24 cellular contexts compared by ENCODE assay signal in genomic region chr15:101088311-101088710, GRCh38.
DNase-seq lines count a peak whose midpoint lies in the region; ATAC-seq, FAIRE-seq and TF ChIP-seq lines count a peak whose summit lies in the region.
"Had no signal": no experiment of that assay in that cellular context is flagged by ENCODE, and none has a peak within 500 bp of the region (broad histone marks: within the 10 kb centered on the region; RNA-seq: fewer than 3 reads in every experiment).

No MANE protein-coding gene starts in this region.

- H3K79me2 ChIP-seq in HepG2 (ENCODE audit: insufficient read depth, low read length) (peaks cover 20% of the 10 kb centered on the region), GM23338 (replicated peaks; ENCODE audit: insufficient read depth) (no peaks in the 10 kb centered on the region), PC-3 (ENCODE audit: low read length) (no peaks in the 10 kb centered on the region), osteoblast (ENCODE audit: insufficient read depth, low read length) (no peaks in the 10 kb centered on the region)

- H3K9me3 ChIP-seq in HepG2 (ENCODE audit: low read length) (no peaks in the 10 kb centered on the region), right lobe of liver (no peaks in the 10 kb centered on the region), PC-3 (ENCODE audit: low read length) (no peaks in the 10 kb centered on the region), osteoblast (ENCODE audit: low read depth, low read length) (no peaks in the 10 kb centered on the region), gastroesophageal sphincter (no peaks in the 10 kb centered on the region)
- H3K9me3 ChIP-seq: BE2C, body of pancreas, MG63, prostate gland, transverse colon had no signal

- TF ChIP-seq POLR2A in HepG2 (IDR thresholded peaks at IDR 0.05; ENCODE audit: insufficient read depth in 1 of 2, low read depth in 2 of 2, low read length in 2 of 2) (no peak), right lobe of liver (IDR thresholded peaks at IDR 0.05) (no peak), GM12891 (IDR thresholded peaks at IDR 0.05; ENCODE audit: low read depth, low read length) (no peak), gastroesophageal sphincter (IDR thresholded peaks at IDR 0.05) (no peak)

- H3K4me3 ChIP-seq in HepG2 (replicated peaks in 1 of 3; ENCODE audit: insufficient read depth in 1 of 3, low read depth in 2 of 3, low read length in 3 of 3): peak overlapping the region; percentile 66 to 81 (median 78)
- H3K4me3 ChIP-seq in right lobe of liver: no peak overlapping the region
- H3K4me3 ChIP-seq in GM23338: no peak overlapping the region
- H3K4me3 ChIP-seq in PC-3 (ENCODE audit: low read length): no peak overlapping the region; the same call in 1 of the 2 replicates
- H3K4me3 ChIP-seq in osteoblast (ENCODE audit: insufficient read depth, low read length): no peak overlapping the region
- no peak overlapping the region for H3K4me3 ChIP-seq in gastroesophageal sphincter
- H3K4me3 ChIP-seq: body of pancreas, K562, MG63 had no signal

- H3K9ac ChIP-seq in HepG2 (ENCODE audit: insufficient read depth, low read depth, low read length): peak overlapping the region; percentile 77
- no peak overlapping the region for H3K9ac ChIP-seq in PC-3 (ENCODE audit: low read length)

- no peak for DNase-seq in HepG2 (ENCODE audit: low spot score)
- DNase-seq in right lobe of liver: no peak
- DNase-seq in GM23338 (ENCODE audit: low spot score): no peak
- DNase-seq in PC-3: no peak
- DNase-seq in osteoblast (ENCODE audit: insufficient read length, low spot score, missing footprints): peak; percentile 45
- DNase-seq in GM12891 (ENCODE audit: insufficient read length, low spot score): no peak
- DNase-seq in nephron progenitor cell: no peak
- DNase-seq: DMS153, NCI-H524 treated with DMSO at 0.1 percent for 48 hours had no signal

- no peaks in the 10 kb centered on the region for H3K36me3 Mint-ChIP-seq in GM23338 (ENCODE audit: low read depth)
- no peaks in the 10 kb centered on the region for H3K36me3 Mint-ChIP-seq in nephron progenitor cell (ENCODE audit: low read depth)
- H3K36me3 Mint-ChIP-seq: mesothelial cell of epicardium, T-cell had no signal

- CTCF ChIA-PET in HepG2 (lab: Yijun Ruan, JAX; ENCODE audit: low intra/inter-chr PET ratio, low total read pairs) (interaction anchor here (1.6 to 5.4 kb wide), 2 partner anchors 73 to 169 kb away, joined by 6 to 37 read pairs; no protein-coding TSS in a partner anchor), PC-3 (lab: Charles Lee) (no interaction called here)

- POLR2A ChIA-PET in HepG2 (lab: Yijun Ruan, JAX) (no interaction called here), PC-3 (lab: Charles Lee; ENCODE audit: unreplicated experiment) (no interaction called here)

- in situ Hi-C loops in HepG2 (cut with HindIII; ENCODE audit: extremely low pct_ligation_motif_present, low pct_unique_long_range_greater_than_20kb): loop anchor here (10.0 kb wide), 1 partner anchor 166 kb away; the partner anchor contains the start of gene CHSY1

- H3K4me2 ChIP-seq in HepG2 (ENCODE audit: low read depth, low read length) (peak overlapping the region; percentile 86), GM23338 (no peak overlapping the region), PC-3 (ENCODE audit: low read length) (peak overlapping the region; percentile 74; the same call in 1 of the 2 replicates), osteoblast (ENCODE audit: insufficient read depth, low read length) (no peak overlapping the region)

- 68% methylated on average over 5 of the region's 6 CpGs for WGBS in HepG2 (ENCODE audit: low lambda C conversion rate)
- WGBS in right lobe of liver (ENCODE audit: insufficient coverage, low coverage, low lambda C conversion rate, missing lambda C conversion rate): no CpG with 5 or more reads among the region's 6 CpGs
- 75 to 86% methylated on average over 2 to 3 of the region's 6 CpGs for WGBS in gastroesophageal sphincter (ENCODE audit: low coverage in 1 of 2), 2 donors

- 0 out of 2 replicates have a peak, but pooled peaks cover 1% of the 10 kb centered on the region for H3K9me2 ChIP-seq in GM23338 (ENCODE audit: insufficient read depth)
- no peaks in the 10 kb centered on the region for H3K9me2 ChIP-seq in PC-3 (replicated peaks; ENCODE audit: low read length)

- 0 out of 3 replicates have a peak, but pooled peaks have one; percentile 1 for ATAC-seq in HepG2
- no peak for ATAC-seq in right lobe of liver
- ATAC-seq in GM23338: peak; percentile 16
- ATAC-seq in PC-3: no peak
- no peak for ATAC-seq in gastroesophageal sphincter

- H4K20me1 ChIP-seq in HepG2 (ENCODE audit: insufficient read depth, low read length) (no peaks in the 10 kb centered on the region), GM23338 (replicated peaks; ENCODE audit: insufficient read depth) (no peaks in the 10 kb centered on the region), PC-3 (ENCODE audit: low read length) (no peaks in the 10 kb centered on the region), osteoblast (ENCODE audit: insufficient read depth, low read length) (no peaks in the 10 kb centered on the region)

- FAIRE-seq in HepG2 (lab: Jason Lieb, UNC) (no peak), GM12891 (lab: Jason Lieb, UNC) (no peak)
- FAIRE-seq: K562, keratinocyte had no signal

- no peaks in the 10 kb centered on the region for H3K36me3 ChIP-seq in HepG2 (replicated peaks in 1 of 2; ENCODE audit: control insufficient read depth in 1 of 2, insufficient read depth in 2 of 2, low read length in 2 of 2)
- H3K36me3 ChIP-seq in right lobe of liver: no peaks in the 10 kb centered on the region
- no peaks in the 10 kb centered on the region for H3K36me3 ChIP-seq in GM23338 (ENCODE audit: insufficient read depth)
- no peaks in the 10 kb centered on the region for H3K36me3 ChIP-seq in PC-3 (ENCODE audit: low read depth, low read length)
- no peaks in the 10 kb centered on the region for H3K36me3 ChIP-seq in osteoblast (ENCODE audit: insufficient read depth, low read length)
- H3K36me3 ChIP-seq in gastroesophageal sphincter: no peaks in the 10 kb centered on the region
- H3K36me3 ChIP-seq: BE2C, heart right ventricle, MG63, prostate gland, transverse colon had no signal

- BruUV-seq in HepG2 (replicated peaks; lab: Mats Ljungman, UMichigan) (no TSS peak), PC-3 (replicated peaks; lab: Mats Ljungman, UMichigan) (no TSS peak)

- H3K4me1 ChIP-seq in HepG2 (ENCODE audit: insufficient read depth, low read length): peaks cover 62% of the 10 kb centered on the region
- H3K4me1 ChIP-seq in right lobe of liver: no peaks in the 10 kb centered on the region
- H3K4me1 ChIP-seq in GM23338 (ENCODE audit: insufficient read depth): no peaks in the 10 kb centered on the region
- H3K4me1 ChIP-seq in PC-3 (ENCODE audit: insufficient read depth, low read length): no peaks in the 10 kb centered on the region
- H3K4me1 ChIP-seq in osteoblast (ENCODE audit: insufficient read depth, low read length): peaks cover 27% of the 10 kb centered on the region
- H3K4me1 ChIP-seq in gastroesophageal sphincter: peaks cover 0 to 45% (median 7%) of the 10 kb centered on the region in 3 donors
- H3K4me1 ChIP-seq: BE2C, prostate gland had no signal

- H3F3A ChIP-seq in GM23338 (replicated peaks; ENCODE audit: low read depth) (no peaks in the 10 kb centered on the region), PC-3 (ENCODE audit: low read length, unreplicated experiment) (no peaks in the 10 kb centered on the region)

- H3K27me3 ChIP-seq in HepG2 (ENCODE audit: control insufficient read depth in 1 of 2, insufficient read depth in 2 of 2, low read length in 2 of 2): no peaks in the 10 kb centered on the region
- H3K27me3 ChIP-seq in right lobe of liver: no peaks in the 10 kb centered on the region
- H3K27me3 ChIP-seq in GM23338 (ENCODE audit: insufficient read depth): no peaks in the 10 kb centered on the region
- no peaks in the 10 kb centered on the region for H3K27me3 ChIP-seq in PC-3 (ENCODE audit: low read length)
- no peaks in the 10 kb centered on the region for H3K27me3 ChIP-seq in osteoblast (ENCODE audit: insufficient read depth, low read length)
- H3K27me3 ChIP-seq in gastroesophageal sphincter: no peaks in the 10 kb centered on the region
- H3K27me3 ChIP-seq: BE2C, body of pancreas, heart right ventricle, MG63, transverse colon had no signal

- no peak overlapping the region for H3K4me3 Mint-ChIP-seq in GM23338
- no peak overlapping the region for H3K4me3 Mint-ChIP-seq in nephron progenitor cell
- H3K4me3 Mint-ChIP-seq: activated B cell treated with CpG ODN at 0.5 μM for 24 hours; activated CD4-positive, alpha-beta T cell treated with anti-CD3 and anti-CD28 coated beads, Interleukin-2, amount 10 ng/mL, durations not matched to agents 7 days and 5 days; activated T-cell treated with anti-CD3 and anti-CD28 coated beads, Interleukin-2, amount 50 U/mL, for 24 hours; central memory CD8-positive, alpha-beta T cell; T-cell had no signal

- TF ChIP-seq CTCF in HepG2 (CRISPR knock-in tag; IDR thresholded peaks at IDR 0.05): no peak
- TF ChIP-seq CTCF in right lobe of liver (IDR thresholded peaks at IDR 0.05): no peak
- TF ChIP-seq CTCF in GM23338 (conservative IDR thresholded peaks at IDR 0.05; ENCODE audit: low read depth in 2 of 2): no peak
- TF ChIP-seq CTCF in PC-3 (conservative IDR thresholded peaks at IDR 0.05; ENCODE audit: low read depth, low read length): no peak
- no peak for TF ChIP-seq CTCF in osteoblast (IDR thresholded peaks at IDR 0.05; ENCODE audit: extremely low read depth, low read depth, low read length)
- no peak for TF ChIP-seq CTCF in nephron progenitor cell (IDR thresholded peaks at IDR 0.05)
- TF ChIP-seq CTCF in gastroesophageal sphincter (IDR thresholded peaks at IDR 0.05): no peak

- no peak for TF ChIP-seq EP300 in HepG2 (IDR thresholded peaks at IDR 0.05; ENCODE audit: low read depth in 2 of 2, low read length in 2 of 2)
- no peak for TF ChIP-seq EP300 in HepG2 (CRISPR knock-in tag; IDR thresholded peaks at IDR 0.05; ENCODE audit: borderline replicate concordance)
- no peak for TF ChIP-seq EP300 in gastroesophageal sphincter (IDR thresholded peaks at IDR 0.05)

- intact Hi-C loops in HepG2 (cut with micrococcal nuclease; ENCODE audit: unreplicated experiment) (loop anchor here (2.0 kb wide), 1 partner anchor 74 kb away; no protein-coding TSS in a partner anchor), right lobe of liver (cut with DNase I) (loop anchor here (5.0 kb wide), 2 partner anchors 164 to 174 kb away; partner anchors contain the start of gene CHSY1 (in 1 of the 2)), PC-3 (cut with micrococcal nuclease) (no loop called here)

- no peak overlapping the region for H3K27ac Mint-ChIP-seq in GM23338
- no peak overlapping the region for H3K27ac Mint-ChIP-seq in nephron progenitor cell
- H3K27ac Mint-ChIP-seq: activated B cell treated with CpG ODN at 0.5 μM for 24 hours; activated CD4-positive, alpha-beta T cell treated with anti-CD3 and anti-CD28 coated beads, Interleukin-2, amount 10 ng/mL, durations not matched to agents 7 days and 5 days; activated T-cell treated with anti-CD3 and anti-CD28 coated beads, Interleukin-2, amount 50 U/mL, for 24 hours; mesothelial cell of epicardium; T-cell had no signal

- H3K4me1 Mint-ChIP-seq in GM23338 (peaks cover 10% of the 10 kb centered on the region; the same call in 2 of the 3 replicates), nephron progenitor cell (peaks cover 44% of the 10 kb centered on the region)
- H3K4me1 Mint-ChIP-seq: activated B cell treated with CpG ODN at 0.5 μM for 24 hours; central memory CD8-positive, alpha-beta T cell; T-cell had no signal

- H2AFZ ChIP-seq in HepG2 (ENCODE audit: low read length) (peak overlapping the region; percentile 25), GM23338 (no peak overlapping the region), PC-3 (ENCODE audit: low read length) (peak overlapping the region; percentile 96; the same call in 1 of the 2 replicates), osteoblast (ENCODE audit: low read length) (no peak overlapping the region)

- 0 out of 3 replicates have a peak, but pooled peaks cover 3% of the 10 kb centered on the region for H3K9me3 Mint-ChIP-seq in GM23338
- H3K9me3 Mint-ChIP-seq in nephron progenitor cell: no peaks in the 10 kb centered on the region
- H3K9me3 Mint-ChIP-seq: activated B cell treated with CpG ODN at 0.5 μM for 24 hours; activated CD4-positive, alpha-beta T cell treated with anti-CD3 and anti-CD28 coated beads, Interleukin-2, amount 10 ng/mL, durations not matched to agents 7 days and 5 days; activated T-cell treated with anti-CD3 and anti-CD28 coated beads, Interleukin-2, amount 50 U/mL, for 24 hours; central memory CD8-positive, alpha-beta T cell; mesothelial cell of epicardium; T-cell had no signal

- TF ChIP-seq RAD21 in HepG2 (CRISPR knock-in tag; IDR thresholded peaks at IDR 0.05): no peak

- H3K27ac ChIP-seq in HepG2 (ENCODE audit: extremely low read length, insufficient read depth, low read length): peak overlapping the region; percentile 60
- no peak overlapping the region for H3K27ac ChIP-seq in right lobe of liver
- no peak overlapping the region for H3K27ac ChIP-seq in GM23338 (ENCODE audit: low read depth)
- H3K27ac ChIP-seq in PC-3 (ENCODE audit: low read length): no peak overlapping the region
- H3K27ac ChIP-seq in osteoblast (ENCODE audit: low read depth, low read length): peak overlapping the region; percentile 9
- H3K27ac ChIP-seq in gastroesophageal sphincter: no peak overlapping the region
- H3K27ac ChIP-seq: body of pancreas, transverse colon had no signal

- H3K27me3 Mint-ChIP-seq in GM23338 (ENCODE audit: insufficient read depth, low read depth, poor library complexity): peaks cover 7% of the 10 kb centered on the region
- H3K27me3 Mint-ChIP-seq in nephron progenitor cell (ENCODE audit: low read depth, poor library complexity): peaks cover 11% of the 10 kb centered on the region
- H3K27me3 Mint-ChIP-seq: activated B cell treated with CpG ODN at 0.5 μM for 24 hours; activated T-cell treated with anti-CD3 and anti-CD28 coated beads, Interleukin-2, amount 50 U/mL, for 24 hours; T-cell had no signal

Comparison
In these comparisons a context has a peak if more than half of its experiments do, and no peak if none do; other contexts are left out.
1. ATAC-seq: peak in HepG2 (single experiment) and GM23338 (single experiment); none in right lobe of liver (0 of 4), PC-3 (single experiment) and gastroesophageal sphincter (single experiment).
2. H3K27ac ChIP-seq: peak in HepG2 (single experiment) and osteoblast (single experiment); none in right lobe of liver (0 of 3), GM23338 (single experiment), PC-3 (single experiment) and gastroesophageal sphincter (0 of 4).
3. H3K4me3 ChIP-seq: peak in HepG2 (3 of 3); none in right lobe of liver (0 of 3), GM23338 (single experiment), PC-3 (single experiment), osteoblast (single experiment) and gastroesophageal sphincter (0 of 2).
4. H2AFZ ChIP-seq: peak in HepG2 (single experiment) and PC-3 (single experiment); none in GM23338 (single experiment) and osteoblast (single experiment).
5. H3K4me2 ChIP-seq: peak in HepG2 (single experiment) and PC-3 (single experiment); none in GM23338 (single experiment) and osteoblast (single experiment).